In the genomic region with DNA sequence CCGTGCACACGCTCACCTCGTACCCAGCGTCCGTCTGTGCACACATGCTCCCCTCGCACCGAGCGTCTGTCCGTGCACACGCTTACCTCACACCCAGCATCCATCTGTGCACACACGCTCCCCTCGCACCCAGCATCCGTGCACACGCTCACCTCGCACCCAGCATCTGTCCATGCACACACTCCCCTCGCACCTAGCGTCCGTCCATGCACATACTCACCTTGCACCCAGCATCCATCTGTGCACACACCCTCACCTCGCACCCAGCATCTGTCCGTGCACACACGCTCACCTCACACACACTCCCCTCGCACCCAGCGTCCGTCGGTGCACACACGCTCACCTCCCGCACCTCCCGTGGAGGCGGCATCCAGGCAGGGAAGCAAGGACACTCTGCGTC, we compare ENCODE assay signal across 29 cellular contexts. TPM values are rescaled to one million over a fixed set of nuclear protein-coding genes. Genes with fewer than 3 reads are reported as not detected.
DNase-seq lines count a peak whose midpoint lies in the region; ATAC-seq, FAIRE-seq and TF ChIP-seq lines count a peak whose summit lies in the region.
"Had no signal": no experiment of that assay in that cellular context is flagged by ENCODE, and none has a peak within 500 bp of the region (broad histone marks: within the 10 kb centered on the region; RNA-seq: fewer than 3 reads in every experiment).

No MANE protein-coding gene starts in this region.

- TF ChIP-seq CTCF in Caco-2 (IDR thresholded peaks at IDR 0.05; ENCODE audit: insufficient read depth in 1 of 2, low read depth in 1 of 2, low read length in 1 of 2, severe bottlenecking in 1 of 2, unreplicated experiment in 1 of 2), result no peak
- no peak for TF ChIP-seq CTCF in chondrocyte (IDR thresholded peaks at IDR 0.05)
- no peak for TF ChIP-seq CTCF in left lung (IDR thresholded peaks at IDR 0.05)
- no peak for TF ChIP-seq CTCF in progenitor cell of endocrine pancreas (IDR thresholded peaks at IDR 0.05; ENCODE audit: unreplicated experiment)

- FAIRE-seq in frontal cortex (lab: Jason Lieb, UNC), result no peak
- FAIRE-seq: keratinocyte had no signal

- peak overlapping the region; percentile 25 for H3K27ac Mint-ChIP-seq in Caco-2 (ENCODE audit: unreplicated experiment)
- no peak overlapping the region for H3K27ac Mint-ChIP-seq in chondrocyte (ENCODE audit: unreplicated experiment)
- peak overlapping the region; percentile 90 for H3K27ac Mint-ChIP-seq in progenitor cell of endocrine pancreas
- H3K27ac Mint-ChIP-seq: activated CD4-positive, alpha-beta T cell treated with anti-CD3 and anti-CD28 coated beads for 36 hours; HFFc6; T-helper 2 cell treated with Interferon-gamma antibody and Interleukin-4, amounts not matched to agents 5 μg/mL and 100 μg/mL, for 36 hours had no signal

- H3K27me3 ChIP-seq in Caco-2 (replicated peaks; ENCODE audit: control insufficient read depth, insufficient read depth, low read length), result no peaks in the 10 kb centered on the region
- H3K27me3 ChIP-seq in left lung, result peaks cover 0 to 21% of the 10 kb centered on the region in 2 donors
- H3K27me3 ChIP-seq: body of pancreas, upper lobe of left lung had no signal

- H3K27ac ChIP-seq in left lung, result no peak overlapping the region
- H3K27ac ChIP-seq: body of pancreas, dorsolateral prefrontal cortex, gastroesophageal sphincter, upper lobe of left lung had no signal

- H3K4me1 Mint-ChIP-seq in Caco-2 (ENCODE audit: low read depth, unreplicated experiment), result peaks cover 16% of the 10 kb centered on the region
- peaks cover 10% of the 10 kb centered on the region for H3K4me1 Mint-ChIP-seq in chondrocyte (ENCODE audit: low read depth)
- peaks cover 18% of the 10 kb centered on the region for H3K4me1 Mint-ChIP-seq in progenitor cell of endocrine pancreas (ENCODE audit: low read depth)
- H3K4me1 Mint-ChIP-seq: activated CD4-positive, alpha-beta T cell treated with anti-CD3 and anti-CD28 coated beads for 36 hours had no signal

- DNase-seq in Caco-2, result no peak
- DNase-seq in chondrocyte (ENCODE audit: low spot score), result peak; percentile 73
- DNase-seq in left lung, result peak; percentile 19 to 55
- DNase-seq in progenitor cell of endocrine pancreas (ENCODE audit: low spot score, unreplicated experiment), result no peak
- no peak for DNase-seq in frontal cortex (ENCODE audit: low spot score in 2 of 2)
- DNase-seq: activated CD4-positive, alpha-beta T cell treated with anti-CD3 and anti-CD28 coated beads for 36 hours; activated gamma-delta T cell; activated T-cell treated with anti-CD3 and anti-CD28 coated beads for 4 hours; C1 segment of cervical spinal cord; cerebellar nuclear complex; DMS79; GDM1; HFFc6; mammary epithelial cell; MV-4-11; NCI-H1436 treated with DMSO at 0.1 percent for 48 hours; NCI-H2107; NCI-H446; retina; stimulated activated CD4-positive, alpha-beta T cell treated with anti-CD3 and anti-CD28 coated beads, Interleukin-12 subunit alpha, Interleukin-12 subunit beta, amount 100 ng/mL, for 4 hours; stimulated activated CD4-positive, alpha-beta T cell treated with anti-CD3 and anti-CD28 coated beads, Interleukin-4, amount 100 ng/mL, for 1 hour had no signal

- H3K4me1 ChIP-seq in Caco-2 (peaks cover 13% of the 10 kb centered on the region), left lung (no peaks in the 10 kb centered on the region)
- H3K4me1 ChIP-seq: gastroesophageal sphincter, upper lobe of left lung had no signal

- no peak for ATAC-seq in left lung
- no peak for ATAC-seq in HG03432 (IDR thresholded peaks at IDR 0.05; ENCODE audit: unreplicated experiment)
- no peak for ATAC-seq in SK-N-SH treated with all-trans-retinoic acid at 6 μM for 48 hours
- ATAC-seq: activated CD4-positive, alpha-beta T cell treated with anti-CD3 and anti-CD28 coated beads for 36 hours; body of pancreas; gastroesophageal sphincter had no signal

- CTCF ChIA-PET in Caco-2 (lab: Charles Lee), result no interaction called here

- no TSS peak for BruUV-seq in Caco-2 (replicated peaks; lab: Mats Ljungman, UMichigan)

- no peak overlapping the region for H3K4me3 ChIP-seq in Caco-2 (ENCODE audit: low read depth, low read length)
- H3K4me3 ChIP-seq in left lung, result no peak overlapping the region
- H3K4me3 ChIP-seq: body of pancreas, dorsolateral prefrontal cortex, gastroesophageal sphincter, upper lobe of left lung had no signal

- H3K36me3 Mint-ChIP-seq in Caco-2 (ENCODE audit: insufficient read depth, unreplicated experiment) (peaks cover 9% of the 10 kb centered on the region), chondrocyte (ENCODE audit: low read depth) (no peaks in the 10 kb centered on the region), progenitor cell of endocrine pancreas (ENCODE audit: insufficient read depth) (peaks cover 1% of the 10 kb centered on the region)

- H3K9me3 ChIP-seq in Caco-2, result 0 out of 2 replicates have a peak, but pooled peaks cover 8% of the 10 kb centered on the region
- no peaks in the 10 kb centered on the region for H3K9me3 ChIP-seq in left lung
- H3K9me3 ChIP-seq: body of pancreas, gastroesophageal sphincter, upper lobe of left lung had no signal

- intact Hi-C loops in Caco-2 (cut with micrococcal nuclease; ENCODE audit: unreplicated experiment), result loop anchor here (10.0 kb wide), 1 partner anchor 54 kb away; no protein-coding TSS in a partner anchor
- intact Hi-C loops in left lung (cut with DNase I), result no loop called here

- H3K4me3 Mint-ChIP-seq in Caco-2 (ENCODE audit: unreplicated experiment), result no peak overlapping the region
- no peak overlapping the region for H3K4me3 Mint-ChIP-seq in chondrocyte (ENCODE audit: unreplicated experiment)
- no peak overlapping the region for H3K4me3 Mint-ChIP-seq in progenitor cell of endocrine pancreas (ENCODE audit: low read depth)
- H3K4me3 Mint-ChIP-seq: activated CD4-positive, alpha-beta T cell treated with anti-CD3 and anti-CD28 coated beads for 36 hours; HFFc6; T-helper 2 cell treated with Interferon-gamma antibody and Interleukin-4, amounts not matched to agents 5 μg/mL and 100 μg/mL, for 36 hours had no signal

- no peaks in the 10 kb centered on the region for H3K36me3 ChIP-seq in Caco-2 (ENCODE audit: control insufficient read depth, insufficient read depth, low read length)
- no peaks in the 10 kb centered on the region for H3K36me3 ChIP-seq in left lung
- H3K36me3 ChIP-seq: gastroesophageal sphincter, upper lobe of left lung had no signal

- POLR2A ChIA-PET in Caco-2 (lab: Charles Lee), result no interaction called here

- H3K9me3 Mint-ChIP-seq in Caco-2 (ENCODE audit: unreplicated experiment), result peaks cover 11% of the 10 kb centered on the region
- peaks cover 3% of the 10 kb centered on the region for H3K9me3 Mint-ChIP-seq in chondrocyte (ENCODE audit: low read depth)
- H3K9me3 Mint-ChIP-seq in progenitor cell of endocrine pancreas (ENCODE audit: low read depth), result no peaks in the 10 kb centered on the region
- H3K9me3 Mint-ChIP-seq: HFFc6; T-helper 2 cell treated with Interferon-gamma antibody and Interleukin-4, amounts not matched to agents 5 μg/mL and 100 μg/mL, for 36 hours had no signal

- H3K27me3 Mint-ChIP-seq in Caco-2 (ENCODE audit: insufficient read depth, unreplicated experiment) (no peaks in the 10 kb centered on the region), chondrocyte (ENCODE audit: low read depth) (no peaks in the 10 kb centered on the region), progenitor cell of endocrine pancreas (peaks cover 10% of the 10 kb centered on the region)

TF ChIP-seq in SK-N-SH treated with all-trans-retinoic acid at 6 μM for 48 hours, 23 proteins besides CTCF, POLR2A, EP300 and RAD21:
- TF ChIP-seq GLIS3 (CRISPR knock-in tag; IDR thresholded peaks at IDR 0.05), result no peak
- TF ChIP-seq, protein P1, sequence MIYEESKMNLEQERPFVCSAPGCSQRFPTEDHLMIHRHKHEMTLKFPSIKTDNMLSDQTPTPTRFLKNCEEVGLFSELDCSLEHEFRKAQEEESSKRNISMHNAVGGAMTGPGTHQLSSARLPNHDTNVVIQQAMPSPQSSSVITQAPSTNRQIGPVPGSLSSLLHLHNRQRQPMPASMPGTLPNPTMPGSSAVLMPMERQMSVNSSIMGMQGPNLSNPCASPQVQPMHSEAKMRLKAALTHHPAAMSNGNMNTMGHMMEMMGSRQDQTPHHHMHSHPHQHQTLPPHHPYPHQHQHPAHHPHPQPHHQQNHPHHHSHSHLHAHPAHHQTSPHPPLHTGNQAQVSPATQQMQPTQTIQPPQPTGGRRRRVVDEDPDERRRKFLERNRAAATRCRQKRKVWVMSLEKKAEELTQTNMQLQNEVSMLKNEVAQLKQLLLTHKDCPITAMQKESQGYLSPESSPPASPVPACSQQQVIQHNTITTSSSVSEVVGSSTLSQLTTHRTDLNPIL (CRISPR knock-in tag; IDR thresholded peaks at IDR 0.05; ENCODE audit: low read depth), result no peak
- no peak for TF ChIP-seq RARB (CRISPR knock-in tag; IDR thresholded peaks at IDR 0.05)
- no peak for TF ChIP-seq CSRNP3 (CRISPR knock-in tag; IDR thresholded peaks at IDR 0.05)
- TF ChIP-seq BACH2 (CRISPR knock-in tag; IDR thresholded peaks at IDR 0.05; ENCODE audit: borderline replicate concordance), result no peak
- TF ChIP-seq ESRRG (CRISPR knock-in tag; IDR thresholded peaks at IDR 0.05), result no peak

RNA-seq across cellular contexts. Expression of gene COL18A1, which starts 24.4 kb away (rescaled TPM):
- total RNA-seq in Caco-2 (2022), result 160 and 170 TPM in 2 replicates
- total RNA-seq in chondrocyte, result 322 to 628 TPM (median 616 TPM) in 3 replicates
- 10 to 100 TPM; 64.8 to 90.2 TPM for total RNA-seq in left lung
- 271 TPM in 2 replicates for total RNA-seq in progenitor cell of endocrine pancreas
- total RNA-seq in frontal cortex, result 11.4 TPM

Comparison
In these comparisons a context has a peak if more than half of its experiments do, and no peak if none do; other contexts are left out.
1. DNase-seq: peak in chondrocyte (single experiment) and left lung (2 of 2); none in Caco-2 (0 of 2), progenitor cell of endocrine pancreas (single experiment) and frontal cortex (0 of 2).